1 cellular context compared by ENCODE assay signal in genomic region chr11:111601979-111602864, GRCh38.
A peak's percentile ranks its signal among the peaks of the same experiment; 100 is the strongest.
TF ChIP-seq lines count a peak whose summit lies in the region.

Gene SIK2 (plus strand): TSS chr11:111602449. CDS start chr11:111602564, 115 bp downstream.

TF ChIP-seq in HepG2, 621 proteins besides CTCF, POLR2A, EP300 and RAD21 (continued from another document and continues in another):
- TF ChIP-seq HNF1B (CRISPR knock-in tag; IDR thresholded peaks at IDR 0.05): peak; percentile 83
- peak; percentile 64 for TF ChIP-seq GMEB2 (CRISPR knock-in tag; IDR thresholded peaks at IDR 0.05; ENCODE audit: low read depth)
- peak; percentile 97 for TF ChIP-seq ZNF788 (CRISPR knock-in tag; IDR thresholded peaks at IDR 0.05; ENCODE audit: borderline replicate concordance)
- TF ChIP-seq ZNF883 (CRISPR knock-in tag; IDR thresholded peaks at IDR 0.05; ENCODE audit: not compliant biosample characterization): peak; percentile 71
- peak; percentile 94 for TF ChIP-seq TARDBP (CRISPR knock-in tag; IDR thresholded peaks at IDR 0.05)
- peak; percentile 79 for TF ChIP-seq IKZF5 (CRISPR knock-in tag; IDR thresholded peaks at IDR 0.05)
- peak; percentile 71; the same call in 1 of the 2 replicates for TF ChIP-seq ZNF691 (CRISPR knock-in tag; IDR thresholded peaks at IDR 0.05; ENCODE audit: borderline replicate concordance, low read depth)
- TF ChIP-seq ZNF784 (CRISPR knock-in tag; IDR thresholded peaks at IDR 0.05; ENCODE audit: borderline replicate concordance): peak; percentile 79; the same call in 1 of the 2 replicates
- TF ChIP-seq KDM4B (CRISPR knock-in tag; IDR thresholded peaks at IDR 0.05): peak; percentile 85
- TF ChIP-seq ZNF605 (CRISPR knock-in tag; IDR thresholded peaks at IDR 0.05): no peak; the same call in 1 of the 2 replicates
- TF ChIP-seq KMT2B (CRISPR knock-in tag; IDR thresholded peaks at IDR 0.05): peak; percentile 70
- TF ChIP-seq PHF8 (CRISPR knock-in tag; IDR thresholded peaks at IDR 0.05): peak; percentile 87
- no peak; the same call in 1 of the 2 replicates for TF ChIP-seq ZNF547 (CRISPR knock-in tag; IDR thresholded peaks at IDR 0.05)
- TF ChIP-seq SAP130 (CRISPR knock-in tag; IDR thresholded peaks at IDR 0.05; ENCODE audit: low read depth): peak; percentile 91
- TF ChIP-seq ZNF652 (CRISPR knock-in tag; IDR thresholded peaks at IDR 0.05; ENCODE audit: borderline replicate concordance, low read depth): peak; percentile 30; the same call in 1 of the 2 replicates
- TF ChIP-seq E2F2 (CRISPR knock-in tag; IDR thresholded peaks at IDR 0.05; ENCODE audit: borderline replicate concordance): 0 out of 2 replicates have a peak, but pooled peaks have one; percentile 78
- TF ChIP-seq ZNF768 (CRISPR knock-in tag; IDR thresholded peaks at IDR 0.05): peak; percentile 56
- TF ChIP-seq ZNF430 (CRISPR knock-in tag; IDR thresholded peaks at IDR 0.05): peak; percentile 50; the same call in 1 of the 2 replicates
- peak; percentile 87 for TF ChIP-seq ZNF281 (CRISPR knock-in tag; IDR thresholded peaks at IDR 0.05; ENCODE audit: borderline replicate concordance)
- TF ChIP-seq GZF1 (CRISPR knock-in tag; IDR thresholded peaks at IDR 0.05): no peak
- peak; percentile 10; the same call in 1 of the 2 replicates for TF ChIP-seq CREB1 (IDR thresholded peaks at IDR 0.05)
- no peak for TF ChIP-seq CREB1 (CRISPR knock-in tag; IDR thresholded peaks at IDR 0.05)
- TF ChIP-seq ARID2 (CRISPR knock-in tag; IDR thresholded peaks at IDR 0.05; ENCODE audit: borderline replicate concordance): peak; percentile 88
- TF ChIP-seq HNF1A (IDR thresholded peaks at IDR 0.05; ENCODE audit: low read depth): no peak
- TF ChIP-seq HNF1A (CRISPR knock-in tag; IDR thresholded peaks at IDR 0.05; ENCODE audit: borderline replicate concordance): peak; percentile 72; the same call in 1 of the 2 replicates
- TF ChIP-seq RXRA (CRISPR knock-in tag; IDR thresholded peaks at IDR 0.05): peak; percentile 58
- TF ChIP-seq HDAC2 (CRISPR knock-in tag; IDR thresholded peaks at IDR 0.05): peak; percentile 88
- TF ChIP-seq AGO1 (IDR thresholded peaks at IDR 0.05; ENCODE audit: low read depth, low read length, poor library complexity, severe bottlenecking): no peak
- TF ChIP-seq ZNF772 (CRISPR knock-in tag; IDR thresholded peaks at IDR 0.05): peak; percentile 34; the same call in 1 of the 2 replicates
- no peak for TF ChIP-seq MAFK (conservative IDR thresholded peaks at IDR 0.05 in 1 of 2, IDR thresholded peaks at IDR 0.05 in 1 of 2; ENCODE audit: low read length in 2 of 2)
- peak; percentile 74; the same call in 1 of the 2 replicates for TF ChIP-seq ZNF740 (CRISPR knock-in tag; IDR thresholded peaks at IDR 0.05)
- TF ChIP-seq E2F1 (CRISPR knock-in tag; IDR thresholded peaks at IDR 0.05): peak; percentile 96
- no peak for TF ChIP-seq SOX13 (IDR thresholded peaks at IDR 0.05)
- TF ChIP-seq SOX13 (CRISPR knock-in tag; conservative IDR thresholded peaks at IDR 0.05 in 1 of 2, IDR thresholded peaks at IDR 0.05 in 1 of 2): no peak; a peak in 1 of 4 replicates
- TF ChIP-seq PATZ1 (CRISPR knock-in tag; IDR thresholded peaks at IDR 0.05): peak; percentile 95
- TF ChIP-seq IRF2 (CRISPR knock-in tag; IDR thresholded peaks at IDR 0.05): peak; percentile 89
- TF ChIP-seq ZNF746 (CRISPR knock-in tag; IDR thresholded peaks at IDR 0.05): peak; percentile 96
- peak; percentile 68 for TF ChIP-seq XRCC5 (optimal IDR thresholded peaks at IDR 0.05; ENCODE audit: low read length)
- TF ChIP-seq ZNF598 (CRISPR knock-in tag; IDR thresholded peaks at IDR 0.05; ENCODE audit: borderline replicate concordance): no peak
- peak; percentile 85; the same call in 1 of the 2 replicates for TF ChIP-seq SMYD3 (CRISPR knock-in tag; IDR thresholded peaks at IDR 0.05)
- 0 out of 2 replicates have a peak, but pooled peaks have one; percentile 52 for TF ChIP-seq CHCHD3 (CRISPR knock-in tag; IDR thresholded peaks at IDR 0.05)
- TF ChIP-seq ZBTB7B (CRISPR knock-in tag; IDR thresholded peaks at IDR 0.05): peak; percentile 69
- no peak for TF ChIP-seq ZC3H4 (CRISPR knock-in tag; IDR thresholded peaks at IDR 0.05; ENCODE audit: borderline replicate concordance)
- peak; percentile 65; the same call in 1 of the 2 replicates for TF ChIP-seq SMC3 (IDR thresholded peaks at IDR 0.05; ENCODE audit: low read length)
- peak; percentile 97 for TF ChIP-seq REPIN1 (CRISPR knock-in tag; IDR thresholded peaks at IDR 0.05; ENCODE audit: borderline replicate concordance, low read depth)
- no peak for TF ChIP-seq SRSF4 (IDR thresholded peaks at IDR 0.05; ENCODE audit: low read depth, low read length, poor library complexity, severe bottlenecking)
